25 cellular contexts compared by ENCODE assay signal in the genomic region with DNA sequence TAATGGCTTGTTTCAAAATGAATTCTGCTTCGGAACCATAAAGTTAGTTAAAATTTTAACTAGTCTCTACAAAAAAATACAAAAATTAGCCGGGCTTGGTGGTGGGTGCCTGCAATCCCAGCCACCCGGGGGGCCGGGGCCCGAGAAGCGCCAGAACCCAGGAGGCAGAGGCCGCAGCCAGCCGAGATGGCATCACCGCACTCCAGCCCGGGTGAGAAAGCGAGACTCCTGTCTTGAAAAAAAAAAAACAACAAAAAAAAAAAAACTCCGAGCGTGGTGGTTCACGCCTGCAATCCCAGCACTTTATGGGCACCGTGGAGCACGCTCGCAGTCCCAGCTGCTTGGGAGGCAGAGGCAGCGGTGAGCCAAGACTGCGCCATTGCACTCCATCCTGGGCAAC.
"Had no signal": no experiment of that assay in that cellular context is flagged by ENCODE, and none has a peak within 500 bp of the region (broad histone marks: within the 10 kb centered on the region; RNA-seq: fewer than 3 reads in every experiment).

No MANE protein-coding gene starts in this region.

- H3K4me3 ChIP-seq: colonic mucosa, esophagus squamous epithelium, gastrocnemius medialis, heart left ventricle, hepatocyte, left ventricle myocardium inferior, lower lobe of right lung had no signal

- FAIRE-seq: endometrium, islet of Langerhans, keratinocyte had no signal

- H3K9me3 ChIP-seq: colonic mucosa, gastrocnemius medialis, lower lobe of right lung had no signal

- H3K27me3 ChIP-seq: colonic mucosa, esophagus squamous epithelium, gastrocnemius medialis, heart left ventricle, hepatocyte had no signal

- DNase-seq: cerebellar nuclear complex; colonic mucosa; cortex of kidney; effector CD8-positive, alpha-beta T cell; effector memory CD8-positive, alpha-beta T cell; endodermal cell; erythroblast; esophagus squamous epithelium; foreskin fibroblast; foreskin melanocyte; gastrocnemius medialis; glutamatergic neuron; heart left ventricle; hypothalamus; kidney glomerular epithelial cell; left colon; left ventricle myocardium inferior; lower lobe of right lung; mesenchymal stem cell; midbrain had no signal

- H2AFZ ChIP-seq: hepatocyte had no signal

- H3K4me2 ChIP-seq: hepatocyte had no signal

- H3K36me3 ChIP-seq: colonic mucosa, esophagus squamous epithelium, gastrocnemius medialis, heart left ventricle, left ventricle myocardium inferior, lower lobe of right lung had no signal

- H3K79me2 ChIP-seq: hepatocyte had no signal

- H3K4me1 ChIP-seq: colonic mucosa, esophagus squamous epithelium, gastrocnemius medialis, heart left ventricle, left ventricle myocardium inferior, lower lobe of right lung had no signal

- H3K27ac ChIP-seq: colonic mucosa, epithelial cell of prostate, esophagus squamous epithelium, gastrocnemius medialis, heart left ventricle, hepatocyte, left ventricle myocardium inferior, lower lobe of right lung had no signal
